In genomic region chr22:29767289-29768051, GRCh38 we compare ENCODE assay signal across 1 cellular context.
TF ChIP-seq lines count a peak whose summit lies in the region.

UQCR10 (plus strand) TSS chr22:29767369; CDS start chr22:29767399, 30 bp downstream.

TF ChIP-seq in H1, 55 proteins besides CTCF, POLR2A, EP300 and RAD21:
- TF ChIP-seq SAP30 (IDR thresholded peaks at IDR 0.05; ENCODE audit: insufficient read depth, insufficient replicate concordance, low read length) (peak; percentile 70), KDM1A (IDR thresholded peaks at IDR 0.05; ENCODE audit: borderline replicate concordance, low read length) (no peak), PHF8 (conservative IDR thresholded peaks at IDR 0.05; ENCODE audit: low read depth, low read length) (peak; percentile 87), KDM4A (IDR thresholded peaks at IDR 0.05; ENCODE audit: low read depth, low read length, severe bottlenecking) (peak; percentile 86), TBP (IDR thresholded peaks at IDR 0.05; ENCODE audit: low read depth, low read length) (peak; percentile 46), KDM5A (IDR thresholded peaks at IDR 0.05; ENCODE audit: low read length) (peak; percentile 75; the same call in 1 of the 2 replicates), SP4 (IDR thresholded peaks at IDR 0.05; ENCODE audit: low read length) (no peak), GABPA (IDR thresholded peaks at IDR 0.05; ENCODE audit: borderline replicate concordance, insufficient read depth, low read length) (no peak), CTBP2 (IDR thresholded peaks at IDR 0.05; ENCODE audit: borderline replicate concordance, insufficient read depth, insufficient read length, low read length) (no peak), POLR2AphosphoS5 (IDR thresholded peaks at IDR 0.05; ENCODE audit: low read depth, low read length) (peak; percentile 84), TAF1 (IDR thresholded peaks at IDR 0.05; ENCODE audit: low read depth, low read length) (peak; percentile 79), RNF2 (IDR thresholded peaks at IDR 0.05; ENCODE audit: borderline replicate concordance, low read depth, low read length, missing control alignments, poor library complexity, severe bottlenecking) (no peak), RBBP5 (IDR thresholded peaks at IDR 0.05; ENCODE audit: borderline replicate concordance, low read depth, low read length) (no peak), CHD1 (IDR thresholded peaks at IDR 0.05; ENCODE audit: low read depth, low read length) (no peak), NANOG (IDR thresholded peaks at IDR 0.05; ENCODE audit: insufficient read depth, low read depth, low read length, poor library complexity, severe bottlenecking) (no peak), SIRT6 (IDR thresholded peaks at IDR 0.05; ENCODE audit: low read length) (no peak), JUND (IDR thresholded peaks at IDR 0.05; ENCODE audit: low read length) (no peak), TAF7 (optimal IDR thresholded peaks at IDR 0.05; ENCODE audit: borderline replicate concordance, low read depth, low read length) (no peak), HDAC6 (IDR thresholded peaks at IDR 0.05; ENCODE audit: low read depth, low read length) (no peak), NRF1 (IDR thresholded peaks at IDR 0.05; ENCODE audit: low read depth, low read length) (peak; percentile 92), SUZ12 (IDR thresholded peaks at IDR 0.05; ENCODE audit: low read length) (no peak), ASH2L (IDR thresholded peaks at IDR 0.05; ENCODE audit: low read length) (no peak), BACH1 (IDR thresholded peaks at IDR 0.05; ENCODE audit: low read length) (no peak), SIN3A (conservative IDR thresholded peaks at IDR 0.05 in 1 of 2, IDR thresholded peaks at IDR 0.05 in 1 of 2; ENCODE audit: low read depth in 1 of 2, low read length in 2 of 2) (peak; percentile 5 to 66; a peak in 2 of 4 replicates), TCF12 (IDR thresholded peaks at IDR 0.05; ENCODE audit: low read depth, low read length) (no peak), EGR1 (IDR thresholded peaks at IDR 0.05; ENCODE audit: borderline replicate concordance, low read depth, low read length) (no peak), GTF2F1 (IDR thresholded peaks at IDR 0.05; ENCODE audit: borderline replicate concordance, low read depth, low read length) (no peak), MAX (IDR thresholded peaks at IDR 0.05) (peak; percentile 33; the same call in 1 of the 2 replicates), YY1 (IDR thresholded peaks at IDR 0.05; ENCODE audit: low read depth, low read length) (peak; percentile 96), FOSL1 (IDR thresholded peaks at IDR 0.05; ENCODE audit: insufficient read depth, low read depth, low read length) (no peak)
- TF ChIP-seq, protein P1, sequence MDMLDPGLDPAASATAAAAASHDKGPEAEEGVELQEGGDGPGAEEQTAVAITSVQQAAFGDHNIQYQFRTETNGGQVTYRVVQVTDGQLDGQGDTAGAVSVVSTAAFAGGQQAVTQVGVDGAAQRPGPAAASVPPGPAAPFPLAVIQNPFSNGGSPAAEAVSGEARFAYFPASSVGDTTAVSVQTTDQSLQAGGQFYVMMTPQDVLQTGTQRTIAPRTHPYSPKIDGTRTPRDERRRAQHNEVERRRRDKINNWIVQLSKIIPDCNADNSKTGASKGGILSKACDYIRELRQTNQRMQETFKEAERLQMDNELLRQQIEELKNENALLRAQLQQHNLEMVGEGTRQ (IDR thresholded peaks at IDR 0.05; ENCODE audit: low read length): no peak
- TF ChIP-seq, protein P2, sequence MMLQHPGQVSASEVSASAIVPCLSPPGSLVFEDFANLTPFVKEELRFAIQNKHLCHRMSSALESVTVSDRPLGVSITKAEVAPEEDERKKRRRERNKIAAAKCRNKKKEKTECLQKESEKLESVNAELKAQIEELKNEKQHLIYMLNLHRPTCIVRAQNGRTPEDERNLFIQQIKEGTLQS (IDR thresholded peaks at IDR 0.05; ENCODE audit: insufficient read depth, low read depth, low read length): no peak
- TF ChIP-seq, protein P3, sequence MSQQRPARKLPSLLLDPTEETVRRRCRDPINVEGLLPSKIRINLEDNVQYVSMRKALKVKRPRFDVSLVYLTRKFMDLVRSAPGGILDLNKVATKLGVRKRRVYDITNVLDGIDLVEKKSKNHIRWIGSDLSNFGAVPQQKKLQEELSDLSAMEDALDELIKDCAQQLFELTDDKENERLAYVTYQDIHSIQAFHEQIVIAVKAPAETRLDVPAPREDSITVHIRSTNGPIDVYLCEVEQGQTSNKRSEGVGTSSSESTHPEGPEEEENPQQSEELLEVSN (IDR thresholded peaks at IDR 0.05): no peak
